In genomic region chr6:4812068-4812467, GRCh38 we compare ENCODE assay signal across 14 cellular contexts. TPM values are rescaled to one million over a fixed set of nuclear protein-coding genes. Genes with fewer than 3 reads are reported as not detected.
DNase-seq lines count a peak whose midpoint lies in the region; ATAC-seq and TF ChIP-seq lines count a peak whose summit lies in the region.
"Had no signal": no experiment of that assay in that cellular context is flagged by ENCODE, and none has a peak within 500 bp of the region (broad histone marks: within the 10 kb centered on the region; RNA-seq: fewer than 3 reads in every experiment).

No MANE protein-coding gene starts in this region.

- H3K4me1 Mint-ChIP-seq in dendritic cell treated with granulocyte-macrophage colony-stimulating factor and Interleukin-4, amounts not matched to agents 40 ng/mL and 50 ng/mL, for 4 days (ENCODE audit: low read depth): peaks cover 51% of the 10 kb centered on the region
- H3K4me1 Mint-ChIP-seq in natural killer cell: peaks cover 82 to 83% of the 10 kb centered on the region in 2 donors

- no peaks in the 10 kb centered on the region for H3K36me3 ChIP-seq in testis (ENCODE audit: low read depth, missing control alignments)
- H3K36me3 ChIP-seq: prostate gland, stomach had no signal

- H3K27ac ChIP-seq in testis: no peak overlapping the region
- H3K27ac ChIP-seq: dorsolateral prefrontal cortex, prostate gland, stomach had no signal

- 77 to 81% methylated on average over 4 of the region's 4 CpGs for WGBS in testis, 2 donors

- intact Hi-C loops in dendritic cell treated with granulocyte-macrophage colony-stimulating factor and Interleukin-4, amounts not matched to agents 40 ng/mL and 50 ng/mL, for 4 days (cut with micrococcal nuclease): no loop called here
- intact Hi-C loops in natural killer cell (cut with micrococcal nuclease) (no loop called here), testis (cut with DNase I; ENCODE audit: low total_unique reads) (no loop called here)

- ATAC-seq in natural killer cell: peak in 2 of 3 donors; percentile 38 to 43

- H3K4me3 ChIP-seq in testis: no peak overlapping the region
- H3K4me3 ChIP-seq: dorsolateral prefrontal cortex, lung, prostate gland, stomach had no signal

- H3K9me3 ChIP-seq in testis: no peaks in the 10 kb centered on the region
- H3K9me3 ChIP-seq: prostate gland, stomach had no signal

- H3K36me3 Mint-ChIP-seq in dendritic cell treated with granulocyte-macrophage colony-stimulating factor and Interleukin-4, amounts not matched to agents 40 ng/mL and 50 ng/mL, for 4 days (ENCODE audit: low read depth): no peaks in the 10 kb centered on the region
- no peaks in the 10 kb centered on the region for H3K36me3 Mint-ChIP-seq in natural killer cell

- TF ChIP-seq POLR2A in testis (IDR thresholded peaks at IDR 0.05): no peak

- H3K4me3 Mint-ChIP-seq in dendritic cell treated with granulocyte-macrophage colony-stimulating factor and Interleukin-4, amounts not matched to agents 40 ng/mL and 50 ng/mL, for 4 days: no peak overlapping the region
- peak overlapping the region; percentile 26 for H3K4me3 Mint-ChIP-seq in natural killer cell
- H3K4me3 Mint-ChIP-seq: activated naive CD8-positive, alpha-beta T cell treated with anti-CD3 and anti-CD28 coated beads, Interleukin-2, amount 10 ng/mL, durations not matched to agents 7 days and 5 days had no signal

- peak overlapping the region; percentile 10 for H3K27ac Mint-ChIP-seq in dendritic cell treated with granulocyte-macrophage colony-stimulating factor and Interleukin-4, amounts not matched to agents 40 ng/mL and 50 ng/mL, for 4 days
- peak overlapping the region; percentile 37 to 46 for H3K27ac Mint-ChIP-seq in natural killer cell
- H3K27ac Mint-ChIP-seq: activated naive CD8-positive, alpha-beta T cell treated with anti-CD3 and anti-CD28 coated beads, Interleukin-2, amount 10 ng/mL, durations not matched to agents 7 days and 5 days had no signal

- no peaks in the 10 kb centered on the region for H3K27me3 ChIP-seq in testis
- H3K27me3 ChIP-seq: dorsolateral prefrontal cortex, stomach had no signal

- peaks cover 9% of the 10 kb centered on the region for H3K9me3 Mint-ChIP-seq in dendritic cell treated with granulocyte-macrophage colony-stimulating factor and Interleukin-4, amounts not matched to agents 40 ng/mL and 50 ng/mL, for 4 days
- peaks cover 0 to 4% of the 10 kb centered on the region in 2 donors for H3K9me3 Mint-ChIP-seq in natural killer cell

- H3K27me3 Mint-ChIP-seq in dendritic cell treated with granulocyte-macrophage colony-stimulating factor and Interleukin-4, amounts not matched to agents 40 ng/mL and 50 ng/mL, for 4 days: no peaks in the 10 kb centered on the region
- H3K27me3 Mint-ChIP-seq in natural killer cell (ENCODE audit: low read depth in 2 of 2): no peaks in the 10 kb centered on the region
- H3K27me3 Mint-ChIP-seq: activated naive CD8-positive, alpha-beta T cell treated with anti-CD3 and anti-CD28 coated beads, Interleukin-2, amount 10 ng/mL, durations not matched to agents 7 days and 5 days had no signal

- H3K4me1 ChIP-seq in testis: peaks cover 1% of the 10 kb centered on the region
- H3K4me1 ChIP-seq: prostate gland had no signal

- DNase-seq in GDM1 (lab: John Stamatoyannopoulos, UW) (peak; percentile 40), OCI-M1 (lab: John Stamatoyannopoulos, UW) (peak; percentile 30), natural killer cell (no peak), NCI-H146 treated with DMSO at 0.1 percent for 48 hours (lab: John Stamatoyannopoulos, UW; ENCODE audit: unreplicated experiment) (no peak), testis (no peak), mesenteric fat pad (ENCODE audit: low spot score) (no peak)
- DNase-seq: activated naive CD8-positive, alpha-beta T cell treated with anti-CD3 and anti-CD28 coated beads, Interleukin-2, amount 10 ng/mL, durations not matched to agents 7 days and 5 days; dorsolateral prefrontal cortex; NCI-H1694; stimulated activated CD4-positive, alpha-beta T cell treated with anti-CD3 and anti-CD28 coated beads, Interleukin-4, amount 100 ng/mL, for 1 hour; stomach had no signal

- TF ChIP-seq CTCF in natural killer cell (IDR thresholded peaks at IDR 0.05) (no peak), testis (IDR thresholded peaks at IDR 0.05) (no peak)

RNA-seq across cellular contexts. Expression of gene CDYL, which starts 35.9 kb away (rescaled TPM):
- total RNA-seq in natural killer cell: 100 to 1,000 TPM in 1 of 3 donors, 10 to 100 TPM in 2; 81.3 to 101 (median 83.8) TPM
- 10 to 100 TPM; 46.3 to 72.8 TPM for total RNA-seq in testis
- polyA plus RNA-seq in testis (ENCODE audit: insufficient read depth, low read depth, low replicate concordance): 26.8 TPM
- total RNA-seq in mesenteric fat pad: 51.9 TPM

Comparison
In these comparisons a context has a peak if more than half of its experiments do, and no peak if none do; other contexts are left out.
1. DNase-seq: peak in GDM1 (single experiment) and OCI-M1 (single experiment); none in natural killer cell (single experiment), NCI-H146 treated with DMSO at 0.1 percent for 48 hours (single experiment), testis (single experiment) and mesenteric fat pad (single experiment).